ENCODE assay signal across 19 cellular contexts in the genomic region with DNA sequence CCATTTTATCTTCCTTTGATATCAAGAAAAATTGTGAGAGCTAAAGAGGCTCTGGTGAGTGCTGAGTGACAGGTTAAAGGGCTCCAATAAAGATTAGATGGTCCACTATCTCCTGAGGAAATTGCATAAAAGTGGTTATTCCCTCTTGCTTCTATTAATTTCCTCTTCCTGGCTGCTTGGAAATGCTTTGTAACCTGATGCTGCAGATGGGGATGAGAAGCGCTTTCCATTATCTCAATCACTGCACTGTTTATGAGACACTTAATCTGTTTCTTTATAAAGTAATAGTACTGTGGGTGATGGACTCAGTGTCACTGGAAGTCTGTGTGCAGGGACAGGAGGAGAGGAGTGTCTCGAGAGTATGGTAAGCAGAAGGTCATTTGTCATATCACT.
A peak's percentile ranks its signal among the peaks of the same experiment; 100 is the strongest.
DNase-seq lines count a peak whose midpoint lies in the region; ATAC-seq and TF ChIP-seq lines count a peak whose summit lies in the region.
"Had no signal": no experiment of that assay in that cellular context is flagged by ENCODE, and none has a peak within 500 bp of the region (broad histone marks: within the 10 kb centered on the region; RNA-seq: fewer than 3 reads in every experiment).

No MANE protein-coding gene starts in this region.

- H3K9me3 ChIP-seq in neural cell (ENCODE audit: low read length): no peaks in the 10 kb centered on the region
- H3K9me3 ChIP-seq: HAP-1 had no signal

- peak; percentile 8 for DNase-seq in NCI-H510A treated with DMSO at 0.1 percent for 48 hours (lab: John Stamatoyannopoulos, UW)
- DNase-seq in NCI-H510A (lab: John Stamatoyannopoulos, UW): no peak
- DNase-seq in NCI-H2029 (lab: John Stamatoyannopoulos, UW): peak; percentile 61
- DNase-seq in NCI-H2227 treated with DMSO at 0.1 percent for 48 hours (lab: John Stamatoyannopoulos, UW): peak; percentile 8
- DNase-seq in left ventricle myocardium superior: no peak
- no peak for DNase-seq in activated CD4-positive, alpha-beta T cell treated with anti-CD3 and anti-CD28 coated beads for 1 hour
- DNase-seq: ACHN; C1 segment of cervical spinal cord; CD8-positive, alpha-beta memory T cell; GDM1; PC-3; RPMI8226; SIG-M5; T-helper 1 cell; T-helper 9 cell had no signal

- H2AFZ ChIP-seq in neural cell (ENCODE audit: low read depth, low read length): no peak overlapping the region

- no peaks in the 10 kb centered on the region for H3F3A ChIP-seq in neural cell (ENCODE audit: insufficient read depth, low read length, poor library complexity, severe bottlenecking)

- TF ChIP-seq EP300 in neural cell (conservative IDR thresholded peaks at IDR 0.05; ENCODE audit: poor library complexity, severe bottlenecking): peak; percentile 11

- intact Hi-C loops in left ventricle myocardium superior (cut with micrococcal nuclease): no loop called here

- H3K9ac ChIP-seq in neural cell (ENCODE audit: low read length): peak overlapping the region; percentile 7

- H3K27ac ChIP-seq in neural cell (ENCODE audit: low read length): peak overlapping the region; percentile 74
- H3K27ac ChIP-seq: HL-60 had no signal

- TF ChIP-seq CTCF in neural cell (IDR thresholded peaks at IDR 0.05; ENCODE audit: poor library complexity, severe bottlenecking): no peak

- no peaks in the 10 kb centered on the region for H3K9me2 ChIP-seq in neural cell (ENCODE audit: insufficient read depth, low read length)

- no peak overlapping the region for H3K4me3 ChIP-seq in neural cell (ENCODE audit: low read length)
- H3K4me3 ChIP-seq: HAP-1 had no signal

- H4K20me1 ChIP-seq in neural cell (ENCODE audit: insufficient read depth): no peaks in the 10 kb centered on the region

- H3K79me2 ChIP-seq in neural cell (replicated peaks; ENCODE audit: insufficient read depth, low read length): no peaks in the 10 kb centered on the region

- H3K36me3 ChIP-seq in neural cell (ENCODE audit: insufficient read depth, low read length): no peaks in the 10 kb centered on the region
- H3K36me3 ChIP-seq: HAP-1 had no signal

- H3K4me2 ChIP-seq in neural cell (ENCODE audit: low read length): no peak overlapping the region

- TF ChIP-seq RAD21 in neural cell (conservative IDR thresholded peaks at IDR 0.05): no peak

- no peak for ATAC-seq in GM18498 (IDR thresholded peaks at IDR 0.05; ENCODE audit: unreplicated experiment)
- no peak for ATAC-seq in left ventricle myocardium superior
- ATAC-seq: PC-3 had no signal

- no peaks in the 10 kb centered on the region for H3K27me3 ChIP-seq in neural cell (ENCODE audit: insufficient read depth, low read depth, low read length)

TF ChIP-seq in neural cell, 6 proteins besides CTCF, POLR2A, EP300 and RAD21:
- TF ChIP-seq TAF1 (IDR thresholded peaks at IDR 0.05; ENCODE audit: low read depth) (no peak), MXI1 (conservative IDR thresholded peaks at IDR 0.05; ENCODE audit: poor library complexity, severe bottlenecking) (no peak), POLR2AphosphoS5 (IDR thresholded peaks at IDR 0.05) (peak; percentile 69), SMC3 (conservative IDR thresholded peaks at IDR 0.05; ENCODE audit: poor library complexity) (no peak)
- TF ChIP-seq, protein P1, sequence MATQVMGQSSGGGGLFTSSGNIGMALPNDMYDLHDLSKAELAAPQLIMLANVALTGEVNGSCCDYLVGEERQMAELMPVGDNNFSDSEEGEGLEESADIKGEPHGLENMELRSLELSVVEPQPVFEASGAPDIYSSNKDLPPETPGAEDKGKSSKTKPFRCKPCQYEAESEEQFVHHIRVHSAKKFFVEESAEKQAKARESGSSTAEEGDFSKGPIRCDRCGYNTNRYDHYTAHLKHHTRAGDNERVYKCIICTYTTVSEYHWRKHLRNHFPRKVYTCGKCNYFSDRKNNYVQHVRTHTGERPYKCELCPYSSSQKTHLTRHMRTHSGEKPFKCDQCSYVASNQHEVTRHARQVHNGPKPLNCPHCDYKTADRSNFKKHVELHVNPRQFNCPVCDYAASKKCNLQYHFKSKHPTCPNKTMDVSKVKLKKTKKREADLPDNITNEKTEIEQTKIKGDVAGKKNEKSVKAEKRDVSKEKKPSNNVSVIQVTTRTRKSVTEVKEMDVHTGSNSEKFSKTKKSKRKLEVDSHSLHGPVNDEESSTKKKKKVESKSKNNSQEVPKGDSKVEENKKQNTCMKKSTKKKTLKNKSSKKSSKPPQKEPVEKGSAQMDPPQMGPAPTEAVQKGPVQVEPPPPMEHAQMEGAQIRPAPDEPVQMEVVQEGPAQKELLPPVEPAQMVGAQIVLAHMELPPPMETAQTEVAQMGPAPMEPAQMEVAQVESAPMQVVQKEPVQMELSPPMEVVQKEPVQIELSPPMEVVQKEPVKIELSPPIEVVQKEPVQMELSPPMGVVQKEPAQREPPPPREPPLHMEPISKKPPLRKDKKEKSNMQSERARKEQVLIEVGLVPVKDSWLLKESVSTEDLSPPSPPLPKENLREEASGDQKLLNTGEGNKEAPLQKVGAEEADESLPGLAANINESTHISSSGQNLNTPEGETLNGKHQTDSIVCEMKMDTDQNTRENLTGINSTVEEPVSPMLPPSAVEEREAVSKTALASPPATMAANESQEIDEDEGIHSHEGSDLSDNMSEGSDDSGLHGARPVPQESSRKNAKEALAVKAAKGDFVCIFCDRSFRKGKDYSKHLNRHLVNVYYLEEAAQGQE (IDR thresholded peaks at IDR 0.05; ENCODE audit: borderline replicate concordance): peak; percentile 97

Comparison
In these comparisons a context has a peak if more than half of its experiments do, and no peak if none do; other contexts are left out.
1. DNase-seq: peak in NCI-H510A treated with DMSO at 0.1 percent for 48 hours (single experiment), NCI-H2029 (single experiment) and NCI-H2227 treated with DMSO at 0.1 percent for 48 hours (single experiment); none in NCI-H510A (single experiment), left ventricle myocardium superior (single experiment) and activated CD4-positive, alpha-beta T cell treated with anti-CD3 and anti-CD28 coated beads for 1 hour (single experiment).